In the genomic region with DNA sequence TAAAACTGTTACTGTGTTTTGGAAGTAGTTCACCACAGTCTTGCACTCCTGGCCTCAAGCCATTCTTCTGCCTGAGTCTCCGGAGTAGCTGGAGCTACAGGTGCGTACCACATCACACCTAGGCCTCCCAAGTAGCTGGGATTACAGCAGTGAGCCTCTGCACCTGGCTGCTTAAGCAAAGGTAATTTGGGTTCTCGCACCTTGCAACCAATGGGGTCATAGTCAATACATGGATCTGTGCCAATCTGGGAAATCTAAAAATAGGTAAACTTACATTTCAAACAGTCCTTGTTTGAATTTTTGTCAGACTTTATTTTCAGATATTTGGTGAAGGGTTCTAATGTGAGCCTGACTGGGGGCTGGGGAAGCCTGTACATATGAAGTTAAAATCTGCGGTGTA, we compare ENCODE assay signal across 30 cellular contexts.
"Had no signal": no experiment of that assay in that cellular context is flagged by ENCODE, and none has a peak within 500 bp of the region (broad histone marks: within the 10 kb centered on the region; RNA-seq: fewer than 3 reads in every experiment).

No MANE protein-coding gene starts in this region.

- H3K27me3 ChIP-seq: brain microvascular endothelial cell, esophagus squamous epithelium, gastroesophageal sphincter, hepatocyte had no signal

- H3K27ac Mint-ChIP-seq: activated B cell treated with CpG ODN at 0.5 μM for 24 hours; activated CD8-positive, alpha-beta T cell treated with anti-CD3 and anti-CD28 coated beads for 36 hours; activated naive CD8-positive, alpha-beta T cell; activated T-helper 17 cell treated with anti-CD3 and anti-CD28 coated beads, Interleukin-2, amount 50 U/mL, for 72 hours; T-helper 2 cell treated with Interferon-gamma antibody and Interleukin-4, amounts not matched to agents 5 μg/mL and 100 μg/mL, for 36 hours had no signal

- H3K27ac ChIP-seq: brain microvascular endothelial cell, epithelial cell of prostate, esophagus squamous epithelium, gastroesophageal sphincter, heart right ventricle, hepatocyte, WERI-Rb-1 had no signal

- H3K27me3 Mint-ChIP-seq: activated B cell treated with CpG ODN at 0.5 μM for 24 hours; activated CD8-positive, alpha-beta T cell treated with anti-CD3 and anti-CD28 coated beads for 36 hours; activated naive CD8-positive, alpha-beta T cell; activated T-helper 17 cell treated with anti-CD3 and anti-CD28 coated beads, Interleukin-2, amount 50 U/mL, for 72 hours; central memory CD8-positive, alpha-beta T cell had no signal

- H3K4me2 ChIP-seq: hepatocyte had no signal

- H3K4me3 Mint-ChIP-seq: activated B cell treated with CpG ODN at 0.5 μM for 24 hours; activated CD8-positive, alpha-beta T cell treated with anti-CD3 and anti-CD28 coated beads for 36 hours; activated naive CD8-positive, alpha-beta T cell; activated T-cell treated with anti-CD3 and anti-CD28 coated beads, Interleukin-2, amount 50 U/mL, for 4 hours; activated T-helper 17 cell treated with anti-CD3 and anti-CD28 coated beads, Interleukin-2, amount 50 U/mL, for 72 hours; central memory CD8-positive, alpha-beta T cell; T-helper 2 cell treated with Interferon-gamma antibody and Interleukin-4, amounts not matched to agents 5 μg/mL and 100 μg/mL, for 36 hours had no signal

- H3K36me3 Mint-ChIP-seq: activated naive CD8-positive, alpha-beta T cell had no signal

- H3K9me3 Mint-ChIP-seq: activated B cell treated with CpG ODN at 0.5 μM for 24 hours; activated T-cell treated with anti-CD3 and anti-CD28 coated beads, Interleukin-2, amount 50 U/mL, for 4 hours; activated T-helper 17 cell treated with anti-CD3 and anti-CD28 coated beads, Interleukin-2, amount 50 U/mL, for 72 hours had no signal

- H3K4me1 Mint-ChIP-seq: activated B cell treated with CpG ODN at 0.5 μM for 24 hours; activated T-helper 17 cell treated with anti-CD3 and anti-CD28 coated beads, Interleukin-2, amount 50 U/mL, for 72 hours; central memory CD8-positive, alpha-beta T cell had no signal

- H3K9me3 ChIP-seq: esophagus squamous epithelium, gastroesophageal sphincter had no signal

- ATAC-seq: activated CD4-positive, CD25-positive, alpha-beta regulatory T cell treated with anti-CD3 and anti-CD28 coated beads, Interleukin-2, amount 50 U/mL, for 24 hours; activated CD8-positive, alpha-beta T cell treated with anti-CD3 and anti-CD28 coated beads for 36 hours; activated T-cell treated with anti-CD3 and anti-CD28 coated beads, Interleukin-2, amount 50 U/mL, for 4 hours; activated T-helper 17 cell treated with anti-CD3 and anti-CD28 coated beads, Interleukin-2, amount 50 U/mL, for 72 hours; gastroesophageal sphincter; heart right ventricle had no signal

- H3K79me2 ChIP-seq: hepatocyte had no signal

- H2AFZ ChIP-seq: hepatocyte had no signal

- DNase-seq: activated B cell treated with CpG ODN at 0.5 μM for 24 hours; activated CD4-positive, alpha-beta T cell treated with anti-CD3 and anti-CD28 coated beads for 48 hours; activated CD4-positive, alpha-beta T cell treated with anti-CD3 and anti-CD28 coated beads, Interleukin-2, amount 50 U/mL, for 1 hour; activated CD4-positive, alpha-beta T cell treated with anti-CD3 and anti-CD28 coated beads, Interleukin-2, amount 50 U/mL, for 48 hours; activated CD8-positive, alpha-beta memory T cell treated with anti-CD3 and anti-CD28 coated beads for 24 hours; activated CD8-positive, alpha-beta T cell treated with anti-CD3 and anti-CD28 coated beads for 36 hours; activated effector memory CD4-positive, alpha-beta T cell treated with Interleukin-2 at 50 U/mL for 16 hours; activated gamma-delta T cell treated with Interleukin-2 at 50 U/mL for 16 hours; activated naive CD4-positive, alpha-beta T cell treated with anti-CD3 and anti-CD28 coated beads, Interleukin-2, amount 50 U/mL, for 16 hours; activated naive CD4-positive, alpha-beta T cell treated with Interleukin-2 at 50 U/mL for 16 hours; activated T-cell treated with anti-CD3 and anti-CD28 coated beads, Interleukin-2, amount 50 U/mL, for 4 hours; amniotic stem cell; anterior cingulate cortex; brain microvascular endothelial cell; cortex of kidney; dermis blood vessel endothelial cell; effector CD4-positive, alpha-beta T cell; esophagus squamous epithelium; foreskin melanocyte; heart right ventricle; T1000; WERI-Rb-1 had no signal

- H3K4me1 ChIP-seq: esophagus squamous epithelium, gastroesophageal sphincter had no signal
